ENCODE assay signal across 9 cellular contexts in genomic region chr3:192879346-192880031, GRCh38. TPM values are rescaled to one million over a fixed set of nuclear protein-coding genes. Genes with fewer than 3 reads are reported as not detected.
DNase-seq lines count a peak whose midpoint lies in the region; ATAC-seq, FAIRE-seq and TF ChIP-seq lines count a peak whose summit lies in the region.
"Had no signal": no experiment of that assay in that cellular context is flagged by ENCODE, and none has a peak within 500 bp of the region (broad histone marks: within the 10 kb centered on the region; RNA-seq: fewer than 3 reads in every experiment).

No MANE protein-coding gene starts in this region.

- H3K79me2 ChIP-seq in GM23248 (ENCODE audit: insufficient read depth) (peaks cover 37% of the 10 kb centered on the region), osteoblast (ENCODE audit: insufficient read depth, low read length) (peaks cover 8% of the 10 kb centered on the region)

- no peaks in the 10 kb centered on the region for H3K9me2 ChIP-seq in GM23248 (ENCODE audit: insufficient read depth)

- H3K4me2 ChIP-seq in GM23248 (ENCODE audit: unreplicated experiment), result peak overlapping the region; percentile 63
- peak overlapping the region; percentile 55 for H3K4me2 ChIP-seq in osteoblast (ENCODE audit: insufficient read depth, low read length)

- peak; percentile 96 for FAIRE-seq in RCC 7860 (lab: Jason Lieb, UNC)

- H3K9me3 ChIP-seq in GM23248 (ENCODE audit: low read depth) (no peaks in the 10 kb centered on the region), osteoblast (ENCODE audit: low read depth, low read length) (no peaks in the 10 kb centered on the region)

- H3K4me1 ChIP-seq in GM23248 (ENCODE audit: insufficient read depth), result peaks cover 45% of the 10 kb centered on the region
- H3K4me1 ChIP-seq in osteoblast (ENCODE audit: insufficient read depth, low read length), result peaks cover 25% of the 10 kb centered on the region

- no peak for ATAC-seq in GM21619 (IDR thresholded peaks at IDR 0.05; ENCODE audit: unreplicated experiment)

- H3F3A ChIP-seq in GM23248 (ENCODE audit: insufficient read depth), result peaks cover 52% of the 10 kb centered on the region

- no peak overlapping the region for H3K27ac Mint-ChIP-seq in activated T-helper 2 cell treated with anti-CD3 and anti-CD28 coated beads, Interferon-gamma antibody, Interleukin-2, Interleukin-4, amounts not matched to agents 10 μg/mL and 5 μg/mL and 100 μg/mL, durations not matched to agents 14 hours and 24 hours and 36 hours
- H3K27ac Mint-ChIP-seq: activated naive CD4-positive, alpha-beta T cell treated with anti-CD3 and anti-CD28 coated beads for 36 hours had no signal

- H3K9me3 Mint-ChIP-seq in activated T-helper 2 cell treated with anti-CD3 and anti-CD28 coated beads, Interferon-gamma antibody, Interleukin-2, Interleukin-4, amounts not matched to agents 10 μg/mL and 5 μg/mL and 100 μg/mL, durations not matched to agents 14 hours and 24 hours and 36 hours, result no peaks in the 10 kb centered on the region
- H3K9me3 Mint-ChIP-seq: activated naive CD4-positive, alpha-beta T cell treated with anti-CD3 and anti-CD28 coated beads for 36 hours had no signal

- no peaks in the 10 kb centered on the region for H3K36me3 Mint-ChIP-seq in activated T-helper 2 cell treated with anti-CD3 and anti-CD28 coated beads, Interferon-gamma antibody, Interleukin-2, Interleukin-4, amounts not matched to agents 10 μg/mL and 5 μg/mL and 100 μg/mL, durations not matched to agents 14 hours and 24 hours and 36 hours (ENCODE audit: low read depth)

- no peak overlapping the region for H2AFZ ChIP-seq in GM23248
- peak overlapping the region; percentile 20 for H2AFZ ChIP-seq in osteoblast (ENCODE audit: low read length)

- in situ Hi-C loops in GM23248 (cut with MboI), result no loop called here

- H3K27me3 Mint-ChIP-seq in activated T-helper 2 cell treated with anti-CD3 and anti-CD28 coated beads, Interferon-gamma antibody, Interleukin-2, Interleukin-4, amounts not matched to agents 10 μg/mL and 5 μg/mL and 100 μg/mL, durations not matched to agents 14 hours and 24 hours and 36 hours (ENCODE audit: low read depth), result peaks cover 2% of the 10 kb centered on the region

- no peaks in the 10 kb centered on the region for H3K36me3 ChIP-seq in GM23248 (ENCODE audit: low read depth)
- H3K36me3 ChIP-seq in osteoblast (ENCODE audit: insufficient read depth, low read length), result no peaks in the 10 kb centered on the region

- H3K4me1 Mint-ChIP-seq in activated T-helper 2 cell treated with anti-CD3 and anti-CD28 coated beads, Interferon-gamma antibody, Interleukin-2, Interleukin-4, amounts not matched to agents 10 μg/mL and 5 μg/mL and 100 μg/mL, durations not matched to agents 14 hours and 24 hours and 36 hours (ENCODE audit: low read depth), result peaks cover 10% of the 10 kb centered on the region

- H3K4me3 Mint-ChIP-seq in activated T-helper 2 cell treated with anti-CD3 and anti-CD28 coated beads, Interferon-gamma antibody, Interleukin-2, Interleukin-4, amounts not matched to agents 10 μg/mL and 5 μg/mL and 100 μg/mL, durations not matched to agents 14 hours and 24 hours and 36 hours (ENCODE audit: low read depth), result no peak overlapping the region
- H3K4me3 Mint-ChIP-seq: activated naive CD4-positive, alpha-beta T cell treated with anti-CD3 and anti-CD28 coated beads for 36 hours had no signal

- WGBS in GM23248 (ENCODE audit: low coverage in 1 of 2, low lambda C conversion rate in 2 of 2, missing lambda C conversion rate in 2 of 2), 2 experiments, result 39 to 42% methylated on average over 8 of the region's 8 CpGs

- intact Hi-C loops in activated T-helper 2 cell treated with anti-CD3 and anti-CD28 coated beads, Interferon-gamma antibody, Interleukin-2, Interleukin-4, amounts not matched to agents 10 μg/mL and 5 μg/mL and 100 μg/mL, durations not matched to agents 14 hours and 24 hours and 36 hours (cut with micrococcal nuclease), result no loop called here

- H3K4me3 ChIP-seq in GM23248 (peak overlapping the region; percentile 27), osteoblast (ENCODE audit: insufficient read depth, low read length) (no peak overlapping the region)

- H4K20me1 ChIP-seq in GM23248 (ENCODE audit: insufficient read depth) (no peaks in the 10 kb centered on the region), osteoblast (ENCODE audit: insufficient read depth, low read length) (no peaks in the 10 kb centered on the region)

- DNase-seq in GM23248, result peak; percentile 96
- DNase-seq in RCC 7860 (ENCODE audit: low spot score), result peak; percentile 98
- DNase-seq in fibroblast of gingiva (ENCODE audit: low read depth), result peak; percentile 85
- DNase-seq in osteoblast (ENCODE audit: insufficient read length, low spot score, missing footprints), result peak; percentile 96
- DNase-seq in activated CD8-positive, alpha-beta memory T cell treated with anti-CD3 and anti-CD28 coated beads for 24 hours, result no peak
- DNase-seq in activated T-helper 2 cell treated with anti-CD3 and anti-CD28 coated beads, Interferon-gamma antibody, Interleukin-2, Interleukin-4, amounts not matched to agents 10 μg/mL and 5 μg/mL and 100 μg/mL, durations not matched to agents 14 hours and 24 hours and 36 hours (ENCODE audit: low spot score), result no peak
- no peak for DNase-seq in NCI-H1436 (lab: John Stamatoyannopoulos, UW)
- DNase-seq: activated naive CD4-positive, alpha-beta T cell treated with anti-CD3 and anti-CD28 coated beads for 36 hours had no signal

- H3K27ac ChIP-seq in GM23248 (peak overlapping the region; percentile 70), osteoblast (ENCODE audit: low read depth, low read length) (no peak overlapping the region)

- no peaks in the 10 kb centered on the region for H3K27me3 ChIP-seq in GM23248 (replicated peaks; ENCODE audit: insufficient read depth)
- no peaks in the 10 kb centered on the region for H3K27me3 ChIP-seq in osteoblast (ENCODE audit: insufficient read depth, low read length)

- TF ChIP-seq CTCF in osteoblast (IDR thresholded peaks at IDR 0.05; ENCODE audit: extremely low read depth, low read depth, low read length), result no peak

- peak overlapping the region; percentile 39 for H3K9ac ChIP-seq in GM23248

RNA-seq across cellular contexts. Expression of gene MB21D2, which starts 38.2 kb away (rescaled TPM):
- total RNA-seq in GM23248 (2014; rRNA removed; shearing (Covaris generic)), result 24.2 and 26.4 TPM in 2 replicates
- 10.5 and 10.9 TPM in 2 replicates for polyA plus RNA-seq in GM23248 (2016; fragmentation: Nextera tagmentation; extraction: Ambion mirVana)
- 4.7 and 6.5 TPM in 2 replicates for total RNA-seq in osteoblast
- total RNA-seq in activated T-helper 2 cell treated with anti-CD3 and anti-CD28 coated beads, Interferon-gamma antibody, Interleukin-2, Interleukin-4, amounts not matched to agents 10 μg/mL and 5 μg/mL and 100 μg/mL, durations not matched to agents 14 hours and 24 hours and 36 hours, result 17.7 TPM in 2 replicates

Comparison
In these comparisons a context has a peak if more than half of its experiments do, and no peak if none do; other contexts are left out.
1. DNase-seq: peak in GM23248 (single experiment), RCC 7860 (single experiment), fibroblast of gingiva (single experiment) and osteoblast (single experiment); none in activated CD8-positive, alpha-beta memory T cell treated with anti-CD3 and anti-CD28 coated beads for 24 hours (single experiment), activated T-helper 2 cell treated with anti-CD3 and anti-CD28 coated beads, Interferon-gamma antibody, Interleukin-2, Interleukin-4, amounts not matched to agents 10 μg/mL and 5 μg/mL and 100 μg/mL, durations not matched to agents 14 hours and 24 hours and 36 hours (single experiment) and NCI-H1436 (single experiment).